In the genomic region with DNA sequence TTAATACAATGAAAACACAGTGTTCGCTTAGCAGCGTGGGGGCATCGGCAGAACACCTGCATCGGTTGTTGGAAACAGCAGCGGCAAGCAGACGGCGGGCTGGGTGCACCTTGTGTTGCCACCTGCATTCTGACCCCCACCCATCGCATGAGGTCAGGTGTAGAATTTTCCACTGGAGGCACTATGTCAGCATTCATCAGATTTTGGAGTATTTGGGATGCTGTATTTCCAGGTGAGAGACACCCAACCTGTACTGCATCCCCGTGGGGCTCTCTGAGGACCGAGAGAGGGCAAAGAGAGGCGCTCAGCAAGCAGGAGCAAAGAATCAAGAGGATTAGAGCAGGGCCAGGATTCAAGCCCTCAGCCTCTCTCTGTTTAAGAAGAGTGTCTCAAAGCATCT, we compare ENCODE assay signal across 28 cellular contexts.
"Had no signal": no experiment of that assay in that cellular context is flagged by ENCODE, and none has a peak within 500 bp of the region (broad histone marks: within the 10 kb centered on the region; RNA-seq: fewer than 3 reads in every experiment).

No MANE protein-coding gene starts in this region.

- H3K27me3 ChIP-seq: stomach, suprapubic skin, testis, thyroid gland, tibial nerve, transverse colon, upper lobe of left lung, upper lobe of right lung, uterus, vagina had no signal

- H3K36me3 Mint-ChIP-seq: stimulated activated effector memory CD8-positive, alpha-beta T cell treated with anti-CD3 and anti-CD28 coated beads, Interleukin-12 subunit alpha, Interleukin-12 subunit beta, amount 100 ng/mL, for 72 hours; stimulated activated memory B cell treated with anti-CD40 and anti-IgM and Interleukin-4, amounts not matched to agents 10 μg/mL and 1 μg/mL and 100 μg/mL, for 72 hours; stimulated activated naive B cell treated with anti-CD40 and anti-IgM and Interleukin-4, amounts not matched to agents 10 μg/mL and 1 μg/mL and 100 μg/mL, for 72 hours; type B pancreatic cell had no signal

- H3K4me1 Mint-ChIP-seq: stimulated activated effector memory CD8-positive, alpha-beta T cell treated with anti-CD3 and anti-CD28 coated beads, Interleukin-12 subunit alpha, Interleukin-12 subunit beta, amount 100 ng/mL, for 72 hours; stimulated activated memory B cell treated with anti-CD40 and anti-IgM and Interleukin-4, amounts not matched to agents 10 μg/mL and 1 μg/mL and 100 μg/mL, for 72 hours; stimulated activated naive B cell treated with anti-CD40 and anti-IgM and Interleukin-4, amounts not matched to agents 10 μg/mL and 1 μg/mL and 100 μg/mL, for 72 hours; stimulated activated naive CD8-positive, alpha-beta T cell treated with anti-CD3 and anti-CD28 coated beads, Interleukin-15, amount 100 ng/mL, for 72 hours had no signal

- H3K4me3 ChIP-seq: stomach, suprapubic skin, testis, thoracic aorta, thyroid gland, tibial artery, tibial nerve, transverse colon, upper lobe of left lung, upper lobe of right lung, uterus, vagina had no signal

- H3K9me3 Mint-ChIP-seq: stimulated activated effector memory CD8-positive, alpha-beta T cell treated with anti-CD3 and anti-CD28 coated beads, Interleukin-12 subunit alpha, Interleukin-12 subunit beta, amount 100 ng/mL, for 72 hours; stimulated activated naive CD8-positive, alpha-beta T cell treated with anti-CD3 and anti-CD28 coated beads, Interleukin-15, amount 100 ng/mL, for 72 hours; stimulated activated naive CD8-positive, alpha-beta T cell treated with anti-CD3 and anti-CD28 coated beads, Interleukin-15, Interleukin-2, amounts not matched to agents 100 ng/mL and 50 ng/mL, for 24 hours; type B pancreatic cell had no signal

- H3K27ac ChIP-seq: stomach, suprapubic skin, testis, thoracic aorta, thyroid gland, tibial artery, tibial nerve, transverse colon, upper lobe of left lung, upper lobe of right lung, uterus, vagina had no signal

- H3K27me3 Mint-ChIP-seq: stimulated activated memory B cell treated with anti-CD40 and anti-IgM and Interleukin-4, amounts not matched to agents 10 μg/mL and 1 μg/mL and 100 μg/mL, for 72 hours; stimulated activated naive CD8-positive, alpha-beta T cell treated with anti-CD3 and anti-CD28 coated beads, Interleukin-15, amount 100 ng/mL, for 72 hours; stimulated activated naive CD8-positive, alpha-beta T cell treated with anti-CD3 and anti-CD28 coated beads, Interleukin-15, Interleukin-2, amounts not matched to agents 100 ng/mL and 50 ng/mL, for 24 hours had no signal

- H3K36me3 ChIP-seq: stomach, suprapubic skin, thoracic aorta, thyroid gland, tibial artery, tibial nerve, transverse colon, upper lobe of left lung, upper lobe of right lung, uterus, vagina had no signal

- DNase-seq: stimulated activated CD4-positive, alpha-beta T cell treated with anti-CD3 and anti-CD28 coated beads, Interleukin-2, amount 100 ng/mL, for 48 hours; stimulated activated CD4-positive, alpha-beta T cell treated with anti-CD3 and anti-CD28 coated beads, Interleukin-4, amount 100 ng/mL, for 1 hour; stimulated activated CD4-positive, alpha-beta T cell treated with anti-CD3 and anti-CD28 coated beads, Interleukin-4, amount 100 ng/mL, for 24 hours; stimulated activated CD4-positive, alpha-beta T cell treated with anti-CD3 and anti-CD28 coated beads, Interleukin-4, amount 100 ng/mL, for 4 hours; stimulated activated CD8-positive, alpha-beta memory T cell treated with anti-CD3 and anti-CD28 coated beads, Interleukin-4, amount 100 ng/mL, for 48 hours; stimulated activated naive B cell treated with anti-CD40 and anti-IgM and Interleukin-4, amounts not matched to agents 10 μg/mL and 1 μg/mL and 100 μg/mL, for 72 hours; stimulated activated naive CD4-positive, alpha-beta T cell; stimulated activated naive CD4-positive, alpha-beta T cell treated with Interleukin-2 at 50 U/mL for 16 hours; stimulated activated naive CD8-positive, alpha-beta T cell treated with anti-CD3 and anti-CD28 coated beads, Interleukin-15, amount 100 ng/mL, for 72 hours; stimulated activated naive CD8-positive, alpha-beta T cell treated with anti-CD3 and anti-CD28 coated beads, Interleukin-15, Interleukin-2, amounts not matched to agents 100 U/mL and 50 U/mL, for 24 hours; stomach; substantia nigra; testis; thyroid gland; tibial artery; transverse colon; trophoblast cell; upper lobe of left lung; upper lobe of right lung; uterus had no signal

- ATAC-seq: stimulated activated effector memory CD8-positive, alpha-beta T cell treated with anti-CD3 and anti-CD28 coated beads, Interleukin-12 subunit alpha, Interleukin-12 subunit beta, amount 100 ng/mL, for 72 hours; stimulated activated memory B cell treated with anti-CD40 and anti-IgM and Interleukin-4, amounts not matched to agents 10 μg/mL and 1 μg/mL and 100 μg/mL, for 72 hours; stimulated activated naive B cell treated with anti-CD40 and anti-IgM and Interleukin-4, amounts not matched to agents 10 μg/mL and 1 μg/mL and 100 μg/mL, for 72 hours; stimulated activated naive CD8-positive, alpha-beta T cell treated with anti-CD3 and anti-CD28 coated beads, Interleukin-15, amount 100 ng/mL, for 72 hours; stimulated activated naive CD8-positive, alpha-beta T cell treated with anti-CD3 and anti-CD28 coated beads, Interleukin-15, Interleukin-2, amounts not matched to agents 100 U/mL and 50 U/mL, for 24 hours; upper lobe of right lung had no signal

- H3K27ac Mint-ChIP-seq: stimulated activated effector memory CD8-positive, alpha-beta T cell treated with anti-CD3 and anti-CD28 coated beads, Interleukin-12 subunit alpha, Interleukin-12 subunit beta, amount 100 ng/mL, for 72 hours; stimulated activated memory B cell treated with anti-CD40 and anti-IgM and Interleukin-4, amounts not matched to agents 10 μg/mL and 1 μg/mL and 100 μg/mL, for 72 hours; stimulated activated naive B cell treated with anti-CD40 and anti-IgM and Interleukin-4, amounts not matched to agents 10 μg/mL and 1 μg/mL and 100 μg/mL, for 72 hours; stimulated activated naive CD8-positive, alpha-beta T cell treated with anti-CD3 and anti-CD28 coated beads, Interleukin-15, Interleukin-2, amounts not matched to agents 100 ng/mL and 50 ng/mL, for 24 hours; type B pancreatic cell had no signal

- H3K4me3 Mint-ChIP-seq: stimulated activated effector memory CD8-positive, alpha-beta T cell treated with anti-CD3 and anti-CD28 coated beads, Interleukin-12 subunit alpha, Interleukin-12 subunit beta, amount 100 ng/mL, for 72 hours; stimulated activated memory B cell treated with anti-CD40 and anti-IgM and Interleukin-4, amounts not matched to agents 10 μg/mL and 1 μg/mL and 100 μg/mL, for 72 hours; stimulated activated naive B cell treated with anti-CD40 and anti-IgM and Interleukin-4, amounts not matched to agents 10 μg/mL and 1 μg/mL and 100 μg/mL, for 72 hours; stimulated activated naive CD8-positive, alpha-beta T cell treated with anti-CD3 and anti-CD28 coated beads, Interleukin-15, amount 100 ng/mL, for 72 hours; stimulated activated naive CD8-positive, alpha-beta T cell treated with anti-CD3 and anti-CD28 coated beads, Interleukin-15, Interleukin-2, amounts not matched to agents 100 ng/mL and 50 ng/mL, for 24 hours; type B pancreatic cell had no signal

- H3K4me1 ChIP-seq: stomach, suprapubic skin, testis, thyroid gland, tibial artery, tibial nerve, transverse colon, upper lobe of left lung, upper lobe of right lung, uterus, vagina had no signal

- H3K9me3 ChIP-seq: suprapubic skin, testis, thyroid gland, transverse colon, upper lobe of right lung, uterus, vagina had no signal
